ENCODE assay signal across 1 cellular context in the genomic region with DNA sequence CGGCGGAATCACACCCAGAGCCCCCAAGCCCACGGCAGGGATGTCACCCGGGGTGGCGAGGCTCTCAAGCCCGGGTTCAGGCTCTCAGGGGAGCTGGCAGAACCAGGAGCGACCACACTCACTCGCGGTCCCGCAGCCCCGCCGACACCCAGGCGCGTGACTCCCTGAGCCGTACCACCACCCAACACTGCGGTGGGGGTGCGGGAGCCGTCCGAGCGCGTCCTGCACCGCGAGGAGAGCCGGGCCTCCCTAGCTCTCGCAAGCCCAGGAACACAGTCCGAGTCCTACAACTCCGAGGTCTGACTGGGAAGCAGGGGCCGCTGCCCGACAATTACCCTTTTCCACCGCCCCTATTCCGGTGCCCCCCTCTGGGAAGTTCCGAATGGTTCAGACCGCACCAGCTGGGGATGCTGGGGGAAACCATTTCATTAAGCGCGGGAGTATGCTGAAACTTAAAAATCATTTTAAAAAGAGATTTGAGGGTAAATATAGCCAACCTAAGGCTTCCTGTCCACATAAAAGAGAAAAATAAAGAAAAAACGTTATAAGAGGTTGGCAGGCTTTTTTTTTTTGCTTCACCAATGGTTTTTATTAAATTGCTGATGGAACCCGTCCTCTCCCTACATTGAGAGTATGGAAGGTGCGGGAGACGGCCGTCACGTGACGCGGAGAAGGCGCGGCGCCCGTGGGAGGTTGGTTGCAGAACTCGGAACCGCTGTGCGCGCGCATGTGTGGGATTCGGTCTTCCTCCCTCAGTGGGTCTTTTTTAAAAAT.
TF ChIP-seq lines count a peak whose summit lies in the region.

A gene with protein sequence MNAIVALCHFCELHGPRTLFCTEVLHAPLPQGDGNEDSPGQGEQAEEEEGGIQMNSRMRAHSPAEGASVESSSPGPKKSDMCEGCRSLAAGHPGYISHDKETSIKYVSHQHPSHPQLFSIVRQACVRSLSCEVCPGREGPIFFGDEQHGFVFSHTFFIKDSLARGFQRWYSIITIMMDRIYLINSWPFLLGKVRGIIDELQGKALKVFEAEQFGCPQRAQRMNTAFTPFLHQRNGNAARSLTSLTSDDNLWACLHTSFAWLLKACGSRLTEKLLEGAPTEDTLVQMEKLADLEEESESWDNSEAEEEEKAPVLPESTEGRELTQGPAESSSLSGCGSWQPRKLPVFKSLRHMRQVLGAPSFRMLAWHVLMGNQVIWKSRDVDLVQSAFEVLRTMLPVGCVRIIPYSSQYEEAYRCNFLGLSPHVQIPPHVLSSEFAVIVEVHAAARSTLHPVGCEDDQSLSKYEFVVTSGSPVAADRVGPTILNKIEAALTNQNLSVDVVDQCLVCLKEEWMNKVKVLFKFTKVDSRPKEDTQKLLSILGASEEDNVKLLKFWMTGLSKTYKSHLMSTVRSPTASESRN (minus strand): TSS at position 143 of the 774 bp plus-strand sequence. CDS start 9,031 bp downstream, outside the sequence.

TF ChIP-seq in K562, 482 proteins besides CTCF, POLR2A, EP300 and RAD21 (continued from another document and continues in another):
- TF ChIP-seq, protein P1, sequence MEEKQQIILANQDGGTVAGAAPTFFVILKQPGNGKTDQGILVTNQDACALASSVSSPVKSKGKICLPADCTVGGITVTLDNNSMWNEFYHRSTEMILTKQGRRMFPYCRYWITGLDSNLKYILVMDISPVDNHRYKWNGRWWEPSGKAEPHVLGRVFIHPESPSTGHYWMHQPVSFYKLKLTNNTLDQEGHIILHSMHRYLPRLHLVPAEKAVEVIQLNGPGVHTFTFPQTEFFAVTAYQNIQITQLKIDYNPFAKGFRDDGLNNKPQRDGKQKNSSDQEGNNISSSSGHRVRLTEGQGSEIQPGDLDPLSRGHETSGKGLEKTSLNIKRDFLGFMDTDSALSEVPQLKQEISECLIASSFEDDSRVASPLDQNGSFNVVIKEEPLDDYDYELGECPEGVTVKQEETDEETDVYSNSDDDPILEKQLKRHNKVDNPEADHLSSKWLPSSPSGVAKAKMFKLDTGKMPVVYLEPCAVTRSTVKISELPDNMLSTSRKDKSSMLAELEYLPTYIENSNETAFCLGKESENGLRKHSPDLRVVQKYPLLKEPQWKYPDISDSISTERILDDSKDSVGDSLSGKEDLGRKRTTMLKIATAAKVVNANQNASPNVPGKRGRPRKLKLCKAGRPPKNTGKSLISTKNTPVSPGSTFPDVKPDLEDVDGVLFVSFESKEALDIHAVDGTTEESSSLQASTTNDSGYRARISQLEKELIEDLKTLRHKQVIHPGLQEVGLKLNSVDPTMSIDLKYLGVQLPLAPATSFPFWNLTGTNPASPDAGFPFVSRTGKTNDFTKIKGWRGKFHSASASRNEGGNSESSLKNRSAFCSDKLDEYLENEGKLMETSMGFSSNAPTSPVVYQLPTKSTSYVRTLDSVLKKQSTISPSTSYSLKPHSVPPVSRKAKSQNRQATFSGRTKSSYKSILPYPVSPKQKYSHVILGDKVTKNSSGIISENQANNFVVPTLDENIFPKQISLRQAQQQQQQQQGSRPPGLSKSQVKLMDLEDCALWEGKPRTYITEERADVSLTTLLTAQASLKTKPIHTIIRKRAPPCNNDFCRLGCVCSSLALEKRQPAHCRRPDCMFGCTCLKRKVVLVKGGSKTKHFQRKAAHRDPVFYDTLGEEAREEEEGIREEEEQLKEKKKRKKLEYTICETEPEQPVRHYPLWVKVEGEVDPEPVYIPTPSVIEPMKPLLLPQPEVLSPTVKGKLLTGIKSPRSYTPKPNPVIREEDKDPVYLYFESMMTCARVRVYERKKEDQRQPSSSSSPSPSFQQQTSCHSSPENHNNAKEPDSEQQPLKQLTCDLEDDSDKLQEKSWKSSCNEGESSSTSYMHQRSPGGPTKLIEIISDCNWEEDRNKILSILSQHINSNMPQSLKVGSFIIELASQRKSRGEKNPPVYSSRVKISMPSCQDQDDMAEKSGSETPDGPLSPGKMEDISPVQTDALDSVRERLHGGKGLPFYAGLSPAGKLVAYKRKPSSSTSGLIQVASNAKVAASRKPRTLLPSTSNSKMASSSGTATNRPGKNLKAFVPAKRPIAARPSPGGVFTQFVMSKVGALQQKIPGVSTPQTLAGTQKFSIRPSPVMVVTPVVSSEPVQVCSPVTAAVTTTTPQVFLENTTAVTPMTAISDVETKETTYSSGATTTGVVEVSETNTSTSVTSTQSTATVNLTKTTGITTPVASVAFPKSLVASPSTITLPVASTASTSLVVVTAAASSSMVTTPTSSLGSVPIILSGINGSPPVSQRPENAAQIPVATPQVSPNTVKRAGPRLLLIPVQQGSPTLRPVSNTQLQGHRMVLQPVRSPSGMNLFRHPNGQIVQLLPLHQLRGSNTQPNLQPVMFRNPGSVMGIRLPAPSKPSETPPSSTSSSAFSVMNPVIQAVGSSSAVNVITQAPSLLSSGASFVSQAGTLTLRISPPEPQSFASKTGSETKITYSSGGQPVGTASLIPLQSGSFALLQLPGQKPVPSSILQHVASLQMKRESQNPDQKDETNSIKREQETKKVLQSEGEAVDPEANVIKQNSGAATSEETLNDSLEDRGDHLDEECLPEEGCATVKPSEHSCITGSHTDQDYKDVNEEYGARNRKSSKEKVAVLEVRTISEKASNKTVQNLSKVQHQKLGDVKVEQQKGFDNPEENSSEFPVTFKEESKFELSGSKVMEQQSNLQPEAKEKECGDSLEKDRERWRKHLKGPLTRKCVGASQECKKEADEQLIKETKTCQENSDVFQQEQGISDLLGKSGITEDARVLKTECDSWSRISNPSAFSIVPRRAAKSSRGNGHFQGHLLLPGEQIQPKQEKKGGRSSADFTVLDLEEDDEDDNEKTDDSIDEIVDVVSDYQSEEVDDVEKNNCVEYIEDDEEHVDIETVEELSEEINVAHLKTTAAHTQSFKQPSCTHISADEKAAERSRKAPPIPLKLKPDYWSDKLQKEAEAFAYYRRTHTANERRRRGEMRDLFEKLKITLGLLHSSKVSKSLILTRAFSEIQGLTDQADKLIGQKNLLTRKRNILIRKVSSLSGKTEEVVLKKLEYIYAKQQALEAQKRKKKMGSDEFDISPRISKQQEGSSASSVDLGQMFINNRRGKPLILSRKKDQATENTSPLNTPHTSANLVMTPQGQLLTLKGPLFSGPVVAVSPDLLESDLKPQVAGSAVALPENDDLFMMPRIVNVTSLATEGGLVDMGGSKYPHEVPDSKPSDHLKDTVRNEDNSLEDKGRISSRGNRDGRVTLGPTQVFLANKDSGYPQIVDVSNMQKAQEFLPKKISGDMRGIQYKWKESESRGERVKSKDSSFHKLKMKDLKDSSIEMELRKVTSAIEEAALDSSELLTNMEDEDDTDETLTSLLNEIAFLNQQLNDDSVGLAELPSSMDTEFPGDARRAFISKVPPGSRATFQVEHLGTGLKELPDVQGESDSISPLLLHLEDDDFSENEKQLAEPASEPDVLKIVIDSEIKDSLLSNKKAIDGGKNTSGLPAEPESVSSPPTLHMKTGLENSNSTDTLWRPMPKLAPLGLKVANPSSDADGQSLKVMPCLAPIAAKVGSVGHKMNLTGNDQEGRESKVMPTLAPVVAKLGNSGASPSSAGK (IDR thresholded peaks at IDR 0.05): no peak
- peak; percentile 66; the same call in 1 of the 2 replicates for TF ChIP-seq PHF8 (IDR thresholded peaks at IDR 0.05; ENCODE audit: borderline replicate concordance, low read length)
- peak; percentile 78 for TF ChIP-seq TAF7 (tag; IDR thresholded peaks at IDR 0.05)
- TF ChIP-seq NCOA1 (IDR thresholded peaks at IDR 0.05; ENCODE audit: low read depth): no peak
- TF ChIP-seq SETDB1 (IDR thresholded peaks at IDR 0.05; ENCODE audit: low read length): no peak
- TF ChIP-seq FIP1L1 (IDR thresholded peaks at IDR 0.05; ENCODE audit: low read depth, low read length, poor library complexity, severe bottlenecking): peak; percentile 43
- TF ChIP-seq NFATC3 (IDR thresholded peaks at IDR 0.05): no peak
- no peak for TF ChIP-seq HNRNPH1 (optimal IDR thresholded peaks at IDR 0.05; ENCODE audit: low read depth, low read length)
- peak; percentile 21; the same call in 1 of the 2 replicates for TF ChIP-seq SREBF1 (IDR thresholded peaks at IDR 0.05; ENCODE audit: borderline replicate concordance, low read depth, low read length)
- peak; percentile 29 for TF ChIP-seq RNF2 (IDR thresholded peaks at IDR 0.05)
- peak; percentile 25 for TF ChIP-seq MTA3 (IDR thresholded peaks at IDR 0.05; ENCODE audit: borderline replicate concordance)
- TF ChIP-seq DACH1 (IDR thresholded peaks at IDR 0.05; ENCODE audit: partially characterized antibody): peak; percentile 94
- peak; percentile 29; the same call in 1 of the 2 replicates for TF ChIP-seq ZNF584 (CRISPR knock-in tag; IDR thresholded peaks at IDR 0.05; ENCODE audit: low read depth)
- TF ChIP-seq TEAD4 (IDR thresholded peaks at IDR 0.05; ENCODE audit: low read length): 0 out of 2 replicates have a peak, but pooled peaks have one; percentile 31
- no peak for TF ChIP-seq TEAD4 (CRISPR knock-in tag; IDR thresholded peaks at IDR 0.05; ENCODE audit: borderline replicate concordance)
- peak; percentile 70 for TF ChIP-seq TAF1 (IDR thresholded peaks at IDR 0.05; ENCODE audit: control insufficient read depth, extremely low read depth, insufficient read depth, low read length, severe bottlenecking)
- TF ChIP-seq, protein P2, sequence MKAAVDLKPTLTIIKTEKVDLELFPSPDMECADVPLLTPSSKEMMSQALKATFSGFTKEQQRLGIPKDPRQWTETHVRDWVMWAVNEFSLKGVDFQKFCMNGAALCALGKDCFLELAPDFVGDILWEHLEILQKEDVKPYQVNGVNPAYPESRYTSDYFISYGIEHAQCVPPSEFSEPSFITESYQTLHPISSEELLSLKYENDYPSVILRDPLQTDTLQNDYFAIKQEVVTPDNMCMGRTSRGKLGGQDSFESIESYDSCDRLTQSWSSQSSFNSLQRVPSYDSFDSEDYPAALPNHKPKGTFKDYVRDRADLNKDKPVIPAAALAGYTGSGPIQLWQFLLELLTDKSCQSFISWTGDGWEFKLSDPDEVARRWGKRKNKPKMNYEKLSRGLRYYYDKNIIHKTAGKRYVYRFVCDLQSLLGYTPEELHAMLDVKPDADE (conservative IDR thresholded peaks at IDR 0.05; ENCODE audit: control insufficient read depth, low read depth, low read length): 0 out of 2 replicates have a peak, but pooled peaks have one; percentile 32
- TF ChIP-seq, protein P3, sequence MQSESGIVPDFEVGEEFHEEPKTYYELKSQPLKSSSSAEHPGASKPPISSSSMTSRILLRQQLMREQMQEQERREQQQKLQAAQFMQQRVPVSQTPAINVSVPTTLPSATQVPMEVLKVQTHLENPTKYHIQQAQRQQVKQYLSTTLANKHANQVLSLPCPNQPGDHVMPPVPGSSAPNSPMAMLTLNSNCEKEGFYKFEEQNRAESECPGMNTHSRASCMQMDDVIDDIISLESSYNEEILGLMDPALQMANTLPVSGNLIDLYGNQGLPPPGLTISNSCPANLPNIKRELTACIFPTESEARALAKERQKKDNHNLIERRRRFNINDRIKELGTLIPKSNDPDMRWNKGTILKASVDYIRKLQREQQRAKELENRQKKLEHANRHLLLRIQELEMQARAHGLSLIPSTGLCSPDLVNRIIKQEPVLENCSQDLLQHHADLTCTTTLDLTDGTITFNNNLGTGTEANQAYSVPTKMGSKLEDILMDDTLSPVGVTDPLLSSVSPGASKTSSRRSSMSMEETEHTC (IDR thresholded peaks at IDR 0.05): peak; percentile 83
- TF ChIP-seq MTF1 (CRISPR knock-in tag; IDR thresholded peaks at IDR 0.05; ENCODE audit: borderline replicate concordance): no peak
- 0 out of 4 replicates have a peak, but pooled peaks of 1 of the 2 experiments have one; percentile 5 for TF ChIP-seq TBL1XR1 (IDR thresholded peaks at IDR 0.05; ENCODE audit: low read length in 2 of 2)
- no peak for TF ChIP-seq RFX7 (CRISPR knock-in tag; IDR thresholded peaks at IDR 0.05)
- TF ChIP-seq SMC3 (conservative IDR thresholded peaks at IDR 0.05; ENCODE audit: insufficient read depth, low read depth, low read length): no peak
- TF ChIP-seq, protein P4, sequence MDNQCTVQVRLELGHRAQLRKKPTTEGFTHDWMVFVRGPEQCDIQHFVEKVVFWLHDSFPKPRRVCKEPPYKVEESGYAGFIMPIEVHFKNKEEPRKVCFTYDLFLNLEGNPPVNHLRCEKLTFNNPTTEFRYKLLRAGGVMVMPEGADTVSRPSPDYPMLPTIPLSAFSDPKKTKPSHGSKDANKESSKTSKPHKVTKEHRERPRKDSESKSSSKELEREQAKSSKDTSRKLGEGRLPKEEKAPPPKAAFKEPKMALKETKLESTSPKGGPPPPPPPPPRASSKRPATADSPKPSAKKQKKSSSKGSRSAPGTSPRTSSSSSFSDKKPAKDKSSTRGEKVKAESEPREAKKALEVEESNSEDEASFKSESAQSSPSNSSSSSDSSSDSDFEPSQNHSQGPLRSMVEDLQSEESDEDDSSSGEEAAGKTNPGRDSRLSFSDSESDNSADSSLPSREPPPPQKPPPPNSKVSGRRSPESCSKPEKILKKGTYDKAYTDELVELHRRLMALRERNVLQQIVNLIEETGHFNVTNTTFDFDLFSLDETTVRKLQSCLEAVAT (IDR thresholded peaks at IDR 0.05): peak in 1 of 2 experiments; percentile 90; a peak in 2 of 4 replicates
- TF ChIP-seq RBM39 (optimal IDR thresholded peaks at IDR 0.05; ENCODE audit: low read depth, low read length): no peak
- TF ChIP-seq RBBP5 (IDR thresholded peaks at IDR 0.05; ENCODE audit: borderline replicate concordance, insufficient read depth, low read length, poor library complexity, severe bottlenecking): peak; percentile 74
- no peak; the same call in 1 of the 2 replicates for TF ChIP-seq NFE2 (IDR thresholded peaks at IDR 0.05; ENCODE audit: low read depth)
- TF ChIP-seq ATF1 (CRISPR knock-in tag; IDR thresholded peaks at IDR 0.05): no peak
- TF ChIP-seq ATF1 (tag; IDR thresholded peaks at IDR 0.05): peak; percentile 73
- TF ChIP-seq PHF21A (IDR thresholded peaks at IDR 0.05; ENCODE audit: borderline replicate concordance, low read depth): peak; percentile 76; the same call in 1 of the 2 replicates
- peak; percentile 76; the same call in 1 of the 2 replicates for TF ChIP-seq RB1 (IDR thresholded peaks at IDR 0.05; ENCODE audit: low read depth)
- TF ChIP-seq CHCHD3 (CRISPR knock-in tag; IDR thresholded peaks at IDR 0.05): no peak
- 0 out of 2 replicates have a peak, but pooled peaks have one; percentile 33 for TF ChIP-seq FOSL1 (tag; conservative IDR thresholded peaks at IDR 0.05)
- TF ChIP-seq GABPB1 (CRISPR knock-in tag; IDR thresholded peaks at IDR 0.05): peak; percentile 51; the same call in 1 of the 2 replicates
- TF ChIP-seq ZNF197 (CRISPR knock-in tag; IDR thresholded peaks at IDR 0.05; ENCODE audit: low read depth): peak; percentile 60; the same call in 1 of the 2 replicates
- TF ChIP-seq MXI1 (IDR thresholded peaks at IDR 0.05; ENCODE audit: low read depth, low read length): 0 out of 2 replicates have a peak, but pooled peaks have one; percentile 25
- no peak for TF ChIP-seq SMAD2 (IDR thresholded peaks at IDR 0.05; ENCODE audit: low read depth, low read length)
- no peak for TF ChIP-seq MCM2 (IDR thresholded peaks at IDR 0.05; ENCODE audit: low read depth)
- TF ChIP-seq, protein P5, sequence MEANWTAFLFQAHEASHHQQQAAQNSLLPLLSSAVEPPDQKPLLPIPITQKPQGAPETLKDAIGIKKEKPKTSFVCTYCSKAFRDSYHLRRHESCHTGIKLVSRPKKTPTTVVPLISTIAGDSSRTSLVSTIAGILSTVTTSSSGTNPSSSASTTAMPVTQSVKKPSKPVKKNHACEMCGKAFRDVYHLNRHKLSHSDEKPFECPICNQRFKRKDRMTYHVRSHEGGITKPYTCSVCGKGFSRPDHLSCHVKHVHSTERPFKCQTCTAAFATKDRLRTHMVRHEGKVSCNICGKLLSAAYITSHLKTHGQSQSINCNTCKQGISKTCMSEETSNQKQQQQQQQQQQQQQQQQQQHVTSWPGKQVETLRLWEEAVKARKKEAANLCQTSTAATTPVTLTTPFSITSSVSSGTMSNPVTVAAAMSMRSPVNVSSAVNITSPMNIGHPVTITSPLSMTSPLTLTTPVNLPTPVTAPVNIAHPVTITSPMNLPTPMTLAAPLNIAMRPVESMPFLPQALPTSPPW (CRISPR knock-in tag; IDR thresholded peaks at IDR 0.05): 0 out of 2 replicates have a peak, but pooled peaks have one; percentile 19
- no peak for TF ChIP-seq ZNF316 (IDR thresholded peaks at IDR 0.05)
- TF ChIP-seq KDM5B (IDR thresholded peaks at IDR 0.05; ENCODE audit: insufficient replicate concordance, low read depth, low read length): peak; percentile 50
- TF ChIP-seq EGR1 (conservative IDR thresholded peaks at IDR 0.05): peak; percentile 43
